In genomic region chr5:68303754-68304420, GRCh38 we compare ENCODE assay signal across 13 cellular contexts.
A peak's percentile ranks its signal among the peaks of the same experiment; 100 is the strongest.
DNase-seq lines count a peak whose midpoint lies in the region; ATAC-seq and FAIRE-seq lines count a peak whose summit lies in the region.
"Had no signal": no experiment of that assay in that cellular context is flagged by ENCODE, and none has a peak within 500 bp of the region (broad histone marks: within the 10 kb centered on the region; RNA-seq: fewer than 3 reads in every experiment).

No MANE protein-coding gene starts in this region.

- peak overlapping the region; percentile 48 for H3K27ac Mint-ChIP-seq in activated CD4-positive, alpha-beta T cell treated with anti-CD3 and anti-CD28 coated beads, Interleukin-2, amount 10 ng/mL, durations not matched to agents 24 days and 14 days
- H3K27ac Mint-ChIP-seq: activated B cell treated with CpG ODN at 0.5 μM for 24 hours, type B pancreatic cell had no signal

- intact Hi-C loops in activated CD4-positive, alpha-beta T cell treated with anti-CD3 and anti-CD28 coated beads, Interleukin-2, amount 10 ng/mL, durations not matched to agents 24 days and 14 days (cut with micrococcal nuclease) = loop anchor here (1.0 to 5.0 kb wide), 5 partner anchors 17 to 158 kb away; no protein-coding TSS in a partner anchor

- H3K9me3 ChIP-seq in small intestine (ENCODE audit: control insufficient read depth, low read depth) = no peaks in the 10 kb centered on the region
- H3K9me3 ChIP-seq: A549 had no signal

- peaks cover 11% of the 10 kb centered on the region for H3K27me3 Mint-ChIP-seq in activated CD4-positive, alpha-beta T cell treated with anti-CD3 and anti-CD28 coated beads, Interleukin-2, amount 10 ng/mL, durations not matched to agents 24 days and 14 days
- H3K27me3 Mint-ChIP-seq: activated B cell treated with CpG ODN at 0.5 μM for 24 hours had no signal

- H3K36me3 Mint-ChIP-seq in activated CD4-positive, alpha-beta T cell treated with anti-CD3 and anti-CD28 coated beads, Interleukin-2, amount 10 ng/mL, durations not matched to agents 24 days and 14 days (ENCODE audit: low read depth) = peaks cover 15% of the 10 kb centered on the region

- H3K27ac ChIP-seq in small intestine (ENCODE audit: low read depth in 1 of 2, low read length in 1 of 2) = peak overlapping the region in 1 of 2 donors; percentile 23
- H3K27ac ChIP-seq: A549 had no signal

- H3K4me1 Mint-ChIP-seq in activated CD4-positive, alpha-beta T cell treated with anti-CD3 and anti-CD28 coated beads, Interleukin-2, amount 10 ng/mL, durations not matched to agents 24 days and 14 days = peaks cover 32% of the 10 kb centered on the region
- H3K4me1 Mint-ChIP-seq: activated B cell treated with CpG ODN at 0.5 μM for 24 hours had no signal

- H3K4me3 ChIP-seq in small intestine (ENCODE audit: low read depth in 1 of 2, low read length in 2 of 2) = no peak overlapping the region
- H3K4me3 ChIP-seq: A549 had no signal

- H3K27me3 ChIP-seq in small intestine (ENCODE audit: control insufficient read depth in 2 of 2, insufficient read depth in 2 of 2, low read length in 2 of 2) = no peaks in the 10 kb centered on the region

- H3K36me3 ChIP-seq in small intestine (ENCODE audit: control insufficient read depth in 2 of 2, insufficient read depth in 2 of 2, low read length in 2 of 2) = peaks cover 0 to 3% of the 10 kb centered on the region in 2 donors

- WGBS in small intestine, 3 donors = 42 to 64% (median 46%) methylated on average over 4 of the region's 4 CpGs

- peaks cover 3 to 8% of the 10 kb centered on the region in 2 donors for H3K4me1 ChIP-seq in small intestine (ENCODE audit: control insufficient read depth in 2 of 2, insufficient read depth in 1 of 2, low read depth in 1 of 2, low read length in 1 of 2)
- H3K4me1 ChIP-seq: A549 had no signal

- ATAC-seq in HG03139 (IDR thresholded peaks at IDR 0.05; ENCODE audit: unreplicated experiment) = peak; percentile 19
- ATAC-seq: A549 had no signal

- no peak overlapping the region for H3K4me3 Mint-ChIP-seq in activated CD4-positive, alpha-beta T cell treated with anti-CD3 and anti-CD28 coated beads, Interleukin-2, amount 10 ng/mL, durations not matched to agents 24 days and 14 days
- H3K4me3 Mint-ChIP-seq: activated B cell treated with CpG ODN at 0.5 μM for 24 hours, type B pancreatic cell had no signal

- no peak for DNase-seq in activated CD4-positive, alpha-beta T cell treated with anti-CD3 and anti-CD28 coated beads, Interleukin-2, amount 10 ng/mL, durations not matched to agents 24 days and 14 days
- DNase-seq in activated CD4-positive, alpha-beta T cell treated with anti-CD3 and anti-CD28 coated beads, Interleukin-2, amount 50 U/mL, for 1 hour = no peak
- DNase-seq in amniotic epithelial cell (ENCODE audit: low read depth) = peak; percentile 44
- peak; percentile 62 for DNase-seq in small intestine
- DNase-seq in NCI-H526 treated with DMSO at 0.1 percent for 48 hours (lab: John Stamatoyannopoulos, UW) = no peak
- no peak for DNase-seq in NCI-H2171 treated with DMSO at 0.1 percent for 48 hours (lab: John Stamatoyannopoulos, UW)
- no peak for DNase-seq in epidermal melanocyte (ENCODE audit: insufficient read length, low spot score)
- DNase-seq: activated B cell treated with CpG ODN at 0.5 μM for 24 hours, DMS153 had no signal

- FAIRE-seq in small intestine (lab: Jason Lieb, UNC) = no peak
- FAIRE-seq: A549, islet of Langerhans had no signal

- H3K9me3 Mint-ChIP-seq in activated CD4-positive, alpha-beta T cell treated with anti-CD3 and anti-CD28 coated beads, Interleukin-2, amount 10 ng/mL, durations not matched to agents 24 days and 14 days = no peaks in the 10 kb centered on the region
- H3K9me3 Mint-ChIP-seq: activated B cell treated with CpG ODN at 0.5 μM for 24 hours, type B pancreatic cell had no signal

Comparison
In these comparisons a context has a peak if more than half of its experiments do, and no peak if none do; other contexts are left out.
1. DNase-seq: peak in amniotic epithelial cell (single experiment) and small intestine (single experiment); none in activated CD4-positive, alpha-beta T cell treated with anti-CD3 and anti-CD28 coated beads, Interleukin-2, amount 10 ng/mL, durations not matched to agents 24 days and 14 days (single experiment), activated CD4-positive, alpha-beta T cell treated with anti-CD3 and anti-CD28 coated beads, Interleukin-2, amount 50 U/mL, for 1 hour (single experiment), NCI-H526 treated with DMSO at 0.1 percent for 48 hours (single experiment), NCI-H2171 treated with DMSO at 0.1 percent for 48 hours (single experiment) and epidermal melanocyte (single experiment).